Comparison of ENCODE assay signal across 12 cellular contexts in genomic region chr1:24504560-24504959, GRCh38. TPM values are rescaled to one million over a fixed set of nuclear protein-coding genes. Genes with fewer than 3 reads are reported as not detected.
DNase-seq lines count a peak whose midpoint lies in the region; ATAC-seq and TF ChIP-seq lines count a peak whose summit lies in the region.
"Had no signal": no experiment of that assay in that cellular context is flagged by ENCODE, and none has a peak within 500 bp of the region (broad histone marks: within the 10 kb centered on the region; RNA-seq: fewer than 3 reads in every experiment).

No MANE protein-coding gene starts in this region.

- DNase-seq in activated T-cell treated with anti-CD3 and anti-CD28 coated beads, Interleukin-2, amount 50 U/mL, for 4 hours, result no peak
- no peak for DNase-seq in activated T-cell treated with anti-CD3 and anti-CD28 coated beads, Interleukin-2, amount 50 U/mL, for 48 hours
- DNase-seq in endodermal cell (no peak), NCI-H2196 (lab: John Stamatoyannopoulos, UW; ENCODE audit: unreplicated experiment) (no peak), NCI-H2081 treated with DMSO at 0.1 percent for 48 hours (lab: John Stamatoyannopoulos, UW) (no peak)
- no peak for DNase-seq in stimulated activated effector memory CD8-positive, alpha-beta T cell treated with anti-CD3 and anti-CD28 coated beads, Interleukin-12 subunit alpha, Interleukin-12 subunit beta, amount 100 ng/mL, for 72 hours (ENCODE audit: low spot score in 2 of 2)
- DNase-seq: left lung, NCI-H1694 had no signal

- H4K20me1 ChIP-seq in SU-DHL-6 (ENCODE audit: low read depth, low read length), result no peaks in the 10 kb centered on the region

- no peaks in the 10 kb centered on the region for H3K9me2 ChIP-seq in SU-DHL-6 (replicated peaks; ENCODE audit: insufficient read depth, low read length)

- H3K9me3 Mint-ChIP-seq in activated T-cell treated with anti-CD3 and anti-CD28 coated beads, Interleukin-2, amount 50 U/mL, for 4 hours, result no peaks in the 10 kb centered on the region
- H3K9me3 Mint-ChIP-seq in endodermal cell, result no peaks in the 10 kb centered on the region
- no peaks in the 10 kb centered on the region for H3K9me3 Mint-ChIP-seq in stimulated activated effector memory CD8-positive, alpha-beta T cell treated with anti-CD3 and anti-CD28 coated beads, Interleukin-12 subunit alpha, Interleukin-12 subunit beta, amount 100 ng/mL, for 72 hours

- H3K9me3 ChIP-seq in SU-DHL-6 (ENCODE audit: insufficient read depth, low read length), result no peaks in the 10 kb centered on the region
- no peaks in the 10 kb centered on the region for H3K9me3 ChIP-seq in endodermal cell (ENCODE audit: control insufficient read depth, low read length)
- H3K9me3 ChIP-seq: left lung had no signal

- H3K27me3 ChIP-seq in SU-DHL-6 (ENCODE audit: low read length) (no peaks in the 10 kb centered on the region), endodermal cell (ENCODE audit: control insufficient read depth, insufficient read depth, low read length, poor library complexity, severe bottlenecking) (no peaks in the 10 kb centered on the region)

- no peak for ATAC-seq in activated T-cell treated with anti-CD3 and anti-CD28 coated beads, Interleukin-2, amount 50 U/mL, for 4 hours
- no peak for ATAC-seq in stimulated activated effector memory CD8-positive, alpha-beta T cell treated with anti-CD3 and anti-CD28 coated beads, Interleukin-12 subunit alpha, Interleukin-12 subunit beta, amount 100 ng/mL, for 72 hours
- ATAC-seq in activated CD4-positive, CD25-positive, alpha-beta regulatory T cell treated with anti-CD3 and anti-CD28 coated beads, Interleukin-2, amount 50 U/mL, for 24 hours, result no peak
- ATAC-seq: left lung had no signal

- peaks cover 73% of the 10 kb centered on the region for H3K4me1 Mint-ChIP-seq in activated T-cell treated with anti-CD3 and anti-CD28 coated beads, Interleukin-2, amount 50 U/mL, for 4 hours (ENCODE audit: low read depth)
- peaks cover 66% of the 10 kb centered on the region for H3K4me1 Mint-ChIP-seq in endodermal cell
- peaks cover 66% of the 10 kb centered on the region for H3K4me1 Mint-ChIP-seq in stimulated activated effector memory CD8-positive, alpha-beta T cell treated with anti-CD3 and anti-CD28 coated beads, Interleukin-12 subunit alpha, Interleukin-12 subunit beta, amount 100 ng/mL, for 72 hours

- H3K27ac ChIP-seq in SU-DHL-6 (ENCODE audit: low read depth, low read length) (no peak overlapping the region), endodermal cell (ENCODE audit: low read depth, low read length) (no peak overlapping the region)
- H3K27ac ChIP-seq: left lung, parathyroid adenoma had no signal

- H3K36me3 ChIP-seq in SU-DHL-6 (ENCODE audit: low read length), result no peaks in the 10 kb centered on the region
- H3K36me3 ChIP-seq in endodermal cell (ENCODE audit: control insufficient read depth, insufficient read depth, low read length), result no peaks in the 10 kb centered on the region
- H3K36me3 ChIP-seq: left lung had no signal

- peaks cover 32% of the 10 kb centered on the region for H3F3A ChIP-seq in SU-DHL-6 (ENCODE audit: insufficient read depth)

- no peak overlapping the region for H2AFZ ChIP-seq in SU-DHL-6 (ENCODE audit: low read depth, low read length, severe bottlenecking)
- H2AFZ ChIP-seq: parathyroid adenoma had no signal

- peak overlapping the region; percentile 73 for H3K27ac Mint-ChIP-seq in endodermal cell
- H3K27ac Mint-ChIP-seq in stimulated activated effector memory CD8-positive, alpha-beta T cell treated with anti-CD3 and anti-CD28 coated beads, Interleukin-12 subunit alpha, Interleukin-12 subunit beta, amount 100 ng/mL, for 72 hours, result peak overlapping the region; percentile 94

- WGBS in endodermal cell (ENCODE audit: insufficient coverage in 1 of 2, insufficient read length in 1 of 2), 2 experiments, result 77 to 85% methylated on average over 3 to 4 of the region's 4 CpGs

- peaks cover 14% of the 10 kb centered on the region for H3K4me1 ChIP-seq in endodermal cell (ENCODE audit: control insufficient read depth, insufficient read depth, low read length)
- H3K4me1 ChIP-seq: parathyroid adenoma had no signal

- TF ChIP-seq CTCF in SU-DHL-6 (IDR thresholded peaks at IDR 0.05; ENCODE audit: insufficient read depth, low read length, poor library complexity, severe bottlenecking) (no peak), endodermal cell (conservative IDR thresholded peaks at IDR 0.05) (no peak)

- H3K4me2 ChIP-seq in SU-DHL-6 (ENCODE audit: low read depth, low read length, poor library complexity, severe bottlenecking), result peak overlapping the region; percentile 74

- H3K4me3 ChIP-seq in SU-DHL-6 (ENCODE audit: insufficient read depth, low read length, poor library complexity, severe bottlenecking), result no peak overlapping the region
- H3K4me3 ChIP-seq in endodermal cell (ENCODE audit: low read length), result peak overlapping the region; percentile 89

- no peak overlapping the region for H3K9ac ChIP-seq in SU-DHL-6 (ENCODE audit: low read length)
- peak overlapping the region; percentile 7 for H3K9ac ChIP-seq in endodermal cell (ENCODE audit: extremely low read depth, low read length, poor library complexity, severe bottlenecking)
- H3K9ac ChIP-seq: parathyroid adenoma had no signal

- H3K4me3 Mint-ChIP-seq in activated T-cell treated with anti-CD3 and anti-CD28 coated beads, Interleukin-2, amount 50 U/mL, for 4 hours, result peak overlapping the region; percentile 98
- peak overlapping the region; percentile 86 for H3K4me3 Mint-ChIP-seq in endodermal cell
- peak overlapping the region; percentile 90 for H3K4me3 Mint-ChIP-seq in stimulated activated effector memory CD8-positive, alpha-beta T cell treated with anti-CD3 and anti-CD28 coated beads, Interleukin-12 subunit alpha, Interleukin-12 subunit beta, amount 100 ng/mL, for 72 hours

- no peaks in the 10 kb centered on the region for H3K79me2 ChIP-seq in SU-DHL-6 (ENCODE audit: insufficient read depth, low read length)
- H3K79me2 ChIP-seq: parathyroid adenoma had no signal

- peaks cover 7% of the 10 kb centered on the region for H3K36me3 Mint-ChIP-seq in activated T-cell treated with anti-CD3 and anti-CD28 coated beads, Interleukin-2, amount 50 U/mL, for 4 hours (ENCODE audit: insufficient read depth)
- H3K36me3 Mint-ChIP-seq in endodermal cell (ENCODE audit: low read depth), result peaks cover 2% of the 10 kb centered on the region
- peaks cover 6% of the 10 kb centered on the region for H3K36me3 Mint-ChIP-seq in stimulated activated effector memory CD8-positive, alpha-beta T cell treated with anti-CD3 and anti-CD28 coated beads, Interleukin-12 subunit alpha, Interleukin-12 subunit beta, amount 100 ng/mL, for 72 hours

- H3K27me3 Mint-ChIP-seq in activated T-cell treated with anti-CD3 and anti-CD28 coated beads, Interleukin-2, amount 50 U/mL, for 4 hours (ENCODE audit: low read depth), result peaks cover 2% of the 10 kb centered on the region
- H3K27me3 Mint-ChIP-seq in endodermal cell (ENCODE audit: insufficient read depth), result no peaks in the 10 kb centered on the region

RNA-seq across cellular contexts. Expression of gene RCAN3, which starts 1.9 kb away (rescaled TPM):
- total RNA-seq in activated T-cell treated with anti-CD3 and anti-CD28 coated beads, Interleukin-2, amount 50 U/mL, for 4 hours, result 10 to 100 TPM; 45.0 to 51.7 (median 47.4) TPM
- 10 to 100 TPM; 31.9 to 36.8 TPM for total RNA-seq in endodermal cell
- polyA plus RNA-seq in endodermal cell (2013, experiment 1 of 2), result 10.5 TPM
- polyA plus RNA-seq in endodermal cell (2013, experiment 2 of 2), result 11.3 TPM

RNA-seq across cellular contexts. Expression of gene NCMAP, which starts 51.3 kb away (rescaled TPM):
- under 1 TPM in 2 of 3 donors, not detected in 1; 0.08 to 0.10 TPM for total RNA-seq in activated T-cell treated with anti-CD3 and anti-CD28 coated beads, Interleukin-2, amount 50 U/mL, for 4 hours
- under 1 TPM; 0.15 to 0.42 TPM for total RNA-seq in endodermal cell
- polyA plus RNA-seq in endodermal cell (2013, experiment 1 of 2), result not detected
- not detected for polyA plus RNA-seq in endodermal cell (2013, experiment 2 of 2)
- total RNA-seq: glomerular endothelial cell had no signal
